Comparison of ENCODE assay signal across 18 cellular contexts in the genomic region with DNA sequence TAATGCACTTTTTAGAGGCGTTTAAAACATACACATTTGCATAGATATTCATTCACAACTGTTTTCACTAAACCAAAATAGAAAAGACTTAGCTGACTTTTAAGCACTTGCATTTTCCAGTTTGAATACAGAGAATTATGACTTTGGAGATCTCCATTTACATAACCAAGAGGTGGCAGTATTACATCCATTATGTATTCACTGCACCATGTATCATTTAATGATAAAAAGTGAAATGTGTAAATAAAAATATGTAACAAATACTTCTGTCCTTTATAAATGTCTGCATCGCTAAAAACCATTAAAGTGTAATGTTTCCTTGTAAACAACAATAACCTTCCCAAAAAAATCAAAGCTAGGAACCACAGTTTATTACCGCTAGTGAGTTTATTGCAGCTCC.
DNase-seq lines count a peak whose midpoint lies in the region; ATAC-seq, FAIRE-seq and TF ChIP-seq lines count a peak whose summit lies in the region.
"Had no signal": no experiment of that assay in that cellular context is flagged by ENCODE, and none has a peak within 500 bp of the region (broad histone marks: within the 10 kb centered on the region; RNA-seq: fewer than 3 reads in every experiment).

No MANE protein-coding gene starts in this region.

- no peak overlapping the region for H2AFZ ChIP-seq in DND-41 (ENCODE audit: low read depth, low read length)
- H2AFZ ChIP-seq: GM23338 had no signal

- H3K36me3 ChIP-seq in DND-41 (ENCODE audit: insufficient read depth, low read length) (no peaks in the 10 kb centered on the region), bronchial epithelial cell (ENCODE audit: control insufficient read depth, insufficient read depth, low read length) (no peaks in the 10 kb centered on the region)
- H3K36me3 ChIP-seq: left lung had no signal

- H3K9ac ChIP-seq in DND-41 (ENCODE audit: low read depth, low read length) = no peak overlapping the region

- TF ChIP-seq CTCF in DND-41 (IDR thresholded peaks at IDR 0.05; ENCODE audit: borderline replicate concordance, extremely low read depth, low read length, poor library complexity, severe bottlenecking) (peak; percentile 6), bronchial epithelial cell (IDR thresholded peaks at IDR 0.05; ENCODE audit: insufficient read depth, low read length, severe bottlenecking) (no peak), retinal pigment epithelial cell (conservative IDR thresholded peaks at IDR 0.05; ENCODE audit: low read depth, low read length) (peak; percentile 10)

- no peak overlapping the region for H3K4me2 ChIP-seq in DND-41 (ENCODE audit: insufficient read depth, low read length)
- H3K4me2 ChIP-seq: GM23338 had no signal

- H3K4me3 ChIP-seq in DND-41 (ENCODE audit: low read depth in 1 of 2, low read length in 2 of 2) (no peak overlapping the region), bronchial epithelial cell (ENCODE audit: low read depth, low read length) (no peak overlapping the region), retinal pigment epithelial cell (ENCODE audit: low read length) (no peak overlapping the region)
- H3K4me3 ChIP-seq: GM23338, left lung had no signal

- H3K4me1 ChIP-seq in DND-41 (ENCODE audit: insufficient read depth, low read length) = no peaks in the 10 kb centered on the region
- H3K4me1 ChIP-seq: left lung had no signal

- DNase-seq in DND-41 (no peak), MV-4-11 (lab: John Stamatoyannopoulos, UW) (peak; percentile 14), bronchial epithelial cell (ENCODE audit: low read depth) (peak; percentile 0), retinal pigment epithelial cell (ENCODE audit: low read depth) (no peak), midbrain (lab: John Stamatoyannopoulos, UW) (no peak), SIG-M5 treated with dmso at 0.1 percent for 504 hours (lab: John Stamatoyannopoulos, UW; ENCODE audit: unreplicated experiment) (no peak)
- no peak for DNase-seq in activated naive CD4-positive, alpha-beta T cell (lab: John Stamatoyannopoulos, UW)
- DNase-seq: activated CD4-positive, alpha-beta T cell treated with anti-CD3 and anti-CD28 coated beads for 1 hour; activated naive CD4-positive, alpha-beta T cell treated with Interleukin-2 at 50 U/mL for 16 hours; activated T-cell treated with anti-CD3 and anti-CD28 coated beads, Interleukin-2, amount 50 U/mL, for 4 hours; left lung; nephron progenitor cell; SHP77; stimulated activated CD4-positive, alpha-beta T cell treated with anti-CD3 and anti-CD28 coated beads, Interleukin-1b, Interleukin-23, amount 100 ng/mL, for 48 hours; T-helper 1 cell had no signal

- H3K27ac ChIP-seq in DND-41 (ENCODE audit: low read length) = no peak overlapping the region
- H3K27ac ChIP-seq: left lung had no signal

- H3K79me2 ChIP-seq in DND-41 (ENCODE audit: insufficient read depth, low read length) = no peaks in the 10 kb centered on the region

- no peak for ATAC-seq in DND-41 (ENCODE audit: insufficient read depth, low read depth)
- ATAC-seq: activated T-cell treated with anti-CD3 and anti-CD28 coated beads, Interleukin-2, amount 50 U/mL, for 4 hours; GM23338; left lung had no signal

- no peaks in the 10 kb centered on the region for H3K9me3 ChIP-seq in DND-41 (ENCODE audit: insufficient read depth, low read length, severe bottlenecking)
- H3K9me3 ChIP-seq: left lung had no signal

- no peaks in the 10 kb centered on the region for H3K27me3 ChIP-seq in DND-41 (ENCODE audit: insufficient read depth, low read length, poor library complexity)
- H3K27me3 ChIP-seq in bronchial epithelial cell (ENCODE audit: control insufficient read depth, insufficient read depth, low read length) = no peaks in the 10 kb centered on the region

- no peaks in the 10 kb centered on the region for H4K20me1 ChIP-seq in DND-41 (ENCODE audit: insufficient read depth, low read length)

- no peak for FAIRE-seq in bronchial epithelial cell (lab: Jason Lieb, UNC)
- FAIRE-seq: endothelial cell of umbilical vein, TTC549 had no signal

Comparison
In these comparisons a context has a peak if more than half of its experiments do, and no peak if none do; other contexts are left out.
1. DNase-seq: peak in MV-4-11 (single experiment) and bronchial epithelial cell (single experiment); none in DND-41 (single experiment), retinal pigment epithelial cell (single experiment), midbrain (single experiment), SIG-M5 treated with dmso at 0.1 percent for 504 hours (single experiment) and activated naive CD4-positive, alpha-beta T cell (0 of 4).